In genomic region chr1:175338447-175339135, GRCh38 we compare ENCODE assay signal across 8 cellular contexts.
A peak's percentile ranks its signal among the peaks of the same experiment; 100 is the strongest.
DNase-seq lines count a peak whose midpoint lies in the region; ATAC-seq and TF ChIP-seq lines count a peak whose summit lies in the region.

No MANE protein-coding gene starts in this region.

- no peaks in the 10 kb centered on the region for H3K36me3 Mint-ChIP-seq in activated CD4-positive, alpha-beta T cell treated with anti-CD3 and anti-CD28 coated beads, Interleukin-2, amount 10 ng/mL, durations not matched to agents 24 days and 14 days (ENCODE audit: low read depth)

- H3K27me3 Mint-ChIP-seq in activated CD4-positive, alpha-beta T cell treated with anti-CD3 and anti-CD28 coated beads, Interleukin-2, amount 10 ng/mL, durations not matched to agents 24 days and 14 days = peaks cover 33% of the 10 kb centered on the region

- DNase-seq in BJ (ENCODE audit: low read depth) (no peak), NCI-H2029 treated with DMSO at 0.1 percent for 48 hours (lab: John Stamatoyannopoulos, UW) (no peak), kidney glomerular epithelial cell (lab: John Stamatoyannopoulos, UW) (no peak)
- DNase-seq in Jurkat, Clone E6-1 (ENCODE audit: low read depth, low spot score) = peak; percentile 70
- peak; percentile 86 for DNase-seq in activated CD4-positive, alpha-beta T cell treated with anti-CD3 and anti-CD28 coated beads, Interleukin-2, amount 10 ng/mL, durations not matched to agents 24 days and 14 days
- DNase-seq in stimulated activated CD4-positive, alpha-beta T cell treated with anti-CD3 and anti-CD28 coated beads, Interleukin-2, amount 100 ng/mL, for 24 hours = peak; percentile 66 to 76

- no peak overlapping the region for H3K4me3 Mint-ChIP-seq in activated CD4-positive, alpha-beta T cell treated with anti-CD3 and anti-CD28 coated beads, Interleukin-2, amount 10 ng/mL, durations not matched to agents 24 days and 14 days

- H3K4me1 Mint-ChIP-seq in activated CD4-positive, alpha-beta T cell treated with anti-CD3 and anti-CD28 coated beads, Interleukin-2, amount 10 ng/mL, durations not matched to agents 24 days and 14 days = peaks cover 2% of the 10 kb centered on the region

- CTCF ChIA-PET in BJ (lab: Yijun Ruan, JAX) = interaction anchor here (1.4 kb wide), 1 partner anchor 192 kb away, joined by 5 read pairs; no protein-coding TSS in a partner anchor

- H3K27me3 ChIP-seq in BJ (ENCODE audit: control insufficient read depth, insufficient read depth, low read length) = no peaks in the 10 kb centered on the region

- POLR2A ChIA-PET in BJ (lab: Charles Lee) = no interaction called here

- intact Hi-C loops in activated CD4-positive, alpha-beta T cell treated with anti-CD3 and anti-CD28 coated beads, Interleukin-2, amount 10 ng/mL, durations not matched to agents 24 days and 14 days (cut with micrococcal nuclease) = loop anchor here (5.0 kb wide), 1 partner anchor 186 kb away; no protein-coding TSS in a partner anchor

- H3K9me3 Mint-ChIP-seq in activated CD4-positive, alpha-beta T cell treated with anti-CD3 and anti-CD28 coated beads, Interleukin-2, amount 10 ng/mL, durations not matched to agents 24 days and 14 days = no peaks in the 10 kb centered on the region

- no peak overlapping the region for H3K4me3 ChIP-seq in BJ (ENCODE audit: low read depth, low read length)
- H3K4me3 ChIP-seq in Jurkat, Clone E6-1 (ENCODE audit: low read length) = no peak overlapping the region

- ATAC-seq in GM19395 (IDR thresholded peaks at IDR 0.05; ENCODE audit: unreplicated experiment) = peak; percentile 86
- ATAC-seq in esophagus mucosa = peak; percentile 52

- H3K36me3 ChIP-seq in BJ (ENCODE audit: control insufficient read depth, insufficient read depth, low read length) = no peaks in the 10 kb centered on the region

- peak; percentile 36 for TF ChIP-seq CTCF in BJ (IDR thresholded peaks at IDR 0.05; ENCODE audit: insufficient read depth, low read depth, low read length)

- no peak overlapping the region for H3K27ac Mint-ChIP-seq in activated CD4-positive, alpha-beta T cell treated with anti-CD3 and anti-CD28 coated beads, Interleukin-2, amount 10 ng/mL, durations not matched to agents 24 days and 14 days

Comparison
In these comparisons a context has a peak if more than half of its experiments do, and no peak if none do; other contexts are left out.
1. DNase-seq: peak in Jurkat, Clone E6-1 (single experiment), activated CD4-positive, alpha-beta T cell treated with anti-CD3 and anti-CD28 coated beads, Interleukin-2, amount 10 ng/mL, durations not matched to agents 24 days and 14 days (single experiment) and stimulated activated CD4-positive, alpha-beta T cell treated with anti-CD3 and anti-CD28 coated beads, Interleukin-2, amount 100 ng/mL, for 24 hours (2 of 2); none in BJ (single experiment), NCI-H2029 treated with DMSO at 0.1 percent for 48 hours (single experiment) and kidney glomerular epithelial cell (single experiment).